ENCODE assay signal across 2 cellular contexts in genomic region chr12:110666892-110667291, GRCh38.
TF ChIP-seq lines count a peak whose summit lies in the region.

No MANE protein-coding gene starts in this region.

TF ChIP-seq in GM12891, 5 proteins besides CTCF, POLR2A, EP300 and RAD21:
- TF ChIP-seq PAX5 (IDR thresholded peaks at IDR 0.05; ENCODE audit: insufficient read depth, low read length, severe bottlenecking) = no peak
- no peak for TF ChIP-seq POU2F2 (IDR thresholded peaks at IDR 0.05; ENCODE audit: low read depth, low read length)
- no peak for TF ChIP-seq TAF1 (IDR thresholded peaks at IDR 0.05; ENCODE audit: low read depth, low read length)
- no peak for TF ChIP-seq POLR2AphosphoS5 (IDR thresholded peaks at IDR 0.05; ENCODE audit: low read depth, low read length)
- TF ChIP-seq SPI1 (IDR thresholded peaks at IDR 0.05; ENCODE audit: low read depth, low read length) = no peak

TF ChIP-seq in GM12878, 131 proteins besides CTCF, POLR2A, EP300 and RAD21:
- no peak for TF ChIP-seq CREM (IDR thresholded peaks at IDR 0.05; ENCODE audit: low read depth)
- TF ChIP-seq PML (IDR thresholded peaks at IDR 0.05; ENCODE audit: low read length) = no peak
- TF ChIP-seq HDAC6 (IDR thresholded peaks at IDR 0.05; ENCODE audit: unreplicated experiment) = no peak
- no peak for TF ChIP-seq EED (IDR thresholded peaks at IDR 0.05; ENCODE audit: low read depth)
- TF ChIP-seq NR2C2 (IDR thresholded peaks at IDR 0.05; ENCODE audit: borderline replicate concordance, control insufficient read depth, insufficient read length, low read depth) = no peak
- no peak for TF ChIP-seq TAF1 (IDR thresholded peaks at IDR 0.05; ENCODE audit: borderline replicate concordance, low read depth, low read length)
- no peak for TF ChIP-seq MEF2B (IDR thresholded peaks at IDR 0.05; ENCODE audit: partially characterized antibody, poor library complexity, severe bottlenecking)
